In genomic region chr18:3380384-3380961, GRCh38 we compare ENCODE assay signal across 11 cellular contexts.
DNase-seq lines count a peak whose midpoint lies in the region; ATAC-seq and TF ChIP-seq lines count a peak whose summit lies in the region.
"Had no signal": no experiment of that assay in that cellular context is flagged by ENCODE, and none has a peak within 500 bp of the region (broad histone marks: within the 10 kb centered on the region; RNA-seq: fewer than 3 reads in every experiment).

No MANE protein-coding gene starts in this region.

- TF ChIP-seq CTCF in OCI-LY7 (conservative IDR thresholded peaks at IDR 0.05; ENCODE audit: low read length) (0 out of 2 replicates have a peak, but pooled peaks have one; percentile 11), epithelial cell of esophagus (IDR thresholded peaks at IDR 0.05; ENCODE audit: insufficient read depth, low read depth, low read length, missing control alignments) (no peak)

- H2AFZ ChIP-seq in OCI-LY7 (ENCODE audit: low read length), result no peak overlapping the region

- POLR2A ChIA-PET in OCI-LY7 (lab: Charles Lee), result interaction anchor here (0.6 to 2.2 kb wide), 4 partner anchors 12 to 1312 kb away, joined by 3 to 7 read pairs (median 3); no protein-coding TSS in a partner anchor

- DNase-seq in activated naive CD4-positive, alpha-beta T cell treated with anti-CD3 and anti-CD28 coated beads for 36 hours, result peak; percentile 37
- DNase-seq in activated naive CD4-positive, alpha-beta T cell (lab: John Stamatoyannopoulos, UW), result no peak
- DNase-seq in OCI-LY7 (ENCODE audit: low spot score), result no peak
- DNase-seq in epithelial cell of esophagus (ENCODE audit: low read depth), result peak; percentile 84
- no peak for DNase-seq in stimulated activated naive CD8-positive, alpha-beta T cell treated with anti-CD3 and anti-CD28 coated beads, Interleukin-15, Interleukin-2, amounts not matched to agents 100 U/mL and 50 U/mL, for 24 hours
- no peak for DNase-seq in KBM-7
- DNase-seq in Kasumi-1 (lab: John Stamatoyannopoulos, UW), result no peak
- DNase-seq: NCI-H2081, right cardiac atrium had no signal

- H3K4me3 ChIP-seq in OCI-LY7 (ENCODE audit: low read depth, low read length, poor library complexity, severe bottlenecking) (no peak overlapping the region), epithelial cell of esophagus (ENCODE audit: low read length) (no peak overlapping the region)
- H3K4me3 ChIP-seq: body of pancreas had no signal

- H3K9me3 Mint-ChIP-seq in activated naive CD4-positive, alpha-beta T cell treated with anti-CD3 and anti-CD28 coated beads for 36 hours, result no peaks in the 10 kb centered on the region

- no TSS peak for BruUV-seq in OCI-LY7 (replicated peaks; lab: Mats Ljungman, UMichigan)

- H3K36me3 ChIP-seq in OCI-LY7 (ENCODE audit: insufficient read depth, low read length), result no peaks in the 10 kb centered on the region

- H3K36me3 Mint-ChIP-seq in activated naive CD4-positive, alpha-beta T cell treated with anti-CD3 and anti-CD28 coated beads for 36 hours (ENCODE audit: low read depth), result no peaks in the 10 kb centered on the region

- no peaks in the 10 kb centered on the region for H3K79me2 ChIP-seq in OCI-LY7 (ENCODE audit: insufficient read depth, low read depth, low read length)

- no peak overlapping the region for H3K4me3 Mint-ChIP-seq in activated naive CD4-positive, alpha-beta T cell treated with anti-CD3 and anti-CD28 coated beads for 36 hours

- H3K9me2 ChIP-seq in OCI-LY7 (ENCODE audit: insufficient read depth, low read length), result no peaks in the 10 kb centered on the region

- H3K27me3 Mint-ChIP-seq in activated naive CD4-positive, alpha-beta T cell treated with anti-CD3 and anti-CD28 coated beads for 36 hours (ENCODE audit: low read depth), result no peaks in the 10 kb centered on the region

- no peak overlapping the region for H3K27ac Mint-ChIP-seq in activated naive CD4-positive, alpha-beta T cell treated with anti-CD3 and anti-CD28 coated beads for 36 hours

- no peaks in the 10 kb centered on the region for H3K9me3 ChIP-seq in OCI-LY7 (ENCODE audit: low read length)
- H3K9me3 ChIP-seq: body of pancreas had no signal

- in situ Hi-C loops in KBM-7 (cut with MboI; ENCODE audit: low pct_unique_long_range_greater_than_20kb, low sequenced_read_pairs), result no loop called here

- intact Hi-C loops in activated naive CD4-positive, alpha-beta T cell treated with anti-CD3 and anti-CD28 coated beads for 36 hours (cut with micrococcal nuclease), result loop anchor here (1.0 to 5.0 kb wide), 12 partner anchors 30 to 286 kb away; no protein-coding TSS in a partner anchor
- intact Hi-C loops in OCI-LY7 (cut with micrococcal nuclease; ENCODE audit: unreplicated experiment), result no loop called here

- CTCF ChIA-PET in activated naive CD4-positive, alpha-beta T cell treated with anti-CD3 and anti-CD28 coated beads for 36 hours (lab: Charles Lee), result interaction anchor here (0.6 to 1.6 kb wide), 11 partner anchors 9 to 286 kb away, joined by 3 to 10 read pairs (median 3); no protein-coding TSS in a partner anchor
- CTCF ChIA-PET in OCI-LY7 (lab: Charles Lee; ENCODE audit: unreplicated experiment), result no interaction called here

- no peak overlapping the region for H3K4me2 ChIP-seq in OCI-LY7 (ENCODE audit: low read length)

- no peak overlapping the region for H3K27ac ChIP-seq in OCI-LY7 (ENCODE audit: low read depth, low read length, poor library complexity, severe bottlenecking)
- H3K27ac ChIP-seq: body of pancreas had no signal

- no peaks in the 10 kb centered on the region for H4K20me1 ChIP-seq in OCI-LY7 (ENCODE audit: insufficient read depth, low read length)

- no peaks in the 10 kb centered on the region for H3K4me1 ChIP-seq in OCI-LY7 (ENCODE audit: insufficient read depth, low read length, poor library complexity, severe bottlenecking)
- H3K4me1 ChIP-seq: body of pancreas had no signal

- H3K4me1 Mint-ChIP-seq in activated naive CD4-positive, alpha-beta T cell treated with anti-CD3 and anti-CD28 coated beads for 36 hours (ENCODE audit: low read depth), result peaks cover 7% of the 10 kb centered on the region

- ATAC-seq in stimulated activated naive CD8-positive, alpha-beta T cell treated with anti-CD3 and anti-CD28 coated beads, Interleukin-15, Interleukin-2, amounts not matched to agents 100 U/mL and 50 U/mL, for 24 hours, result peak; percentile 90
- ATAC-seq in GM21619 (IDR thresholded peaks at IDR 0.05; ENCODE audit: unreplicated experiment), result no peak
- ATAC-seq: body of pancreas, right cardiac atrium had no signal

Comparison
In these comparisons a context has a peak if more than half of its experiments do, and no peak if none do; other contexts are left out.
1. DNase-seq: peak in activated naive CD4-positive, alpha-beta T cell treated with anti-CD3 and anti-CD28 coated beads for 36 hours (single experiment) and epithelial cell of esophagus (single experiment); none in activated naive CD4-positive, alpha-beta T cell (0 of 4), OCI-LY7 (single experiment), stimulated activated naive CD8-positive, alpha-beta T cell treated with anti-CD3 and anti-CD28 coated beads, Interleukin-15, Interleukin-2, amounts not matched to agents 100 U/mL and 50 U/mL, for 24 hours (single experiment), KBM-7 (single experiment) and Kasumi-1 (0 of 2).